In genomic region chr7:145224775-145225174, GRCh38 we compare ENCODE assay signal across 26 cellular contexts.
"Had no signal": no experiment of that assay in that cellular context is flagged by ENCODE, and none has a peak within 500 bp of the region (broad histone marks: within the 10 kb centered on the region; RNA-seq: fewer than 3 reads in every experiment).

No MANE protein-coding gene starts in this region.

- ATAC-seq: activated CD8-positive, alpha-beta T cell treated with anti-CD3 and anti-CD28 coated beads, Interleukin-2, amount 10 ng/mL, durations not matched to agents 7 days and 5 days; activated naive CD4-positive, alpha-beta T cell treated with anti-CD3 and anti-CD28 coated beads, Interleukin-2, amount 50 U/mL, for 72 hours; body of pancreas; Panc1 had no signal

- H3K27ac Mint-ChIP-seq: activated CD4-positive, alpha-beta T cell treated with anti-CD3 and anti-CD28 coated beads, Interleukin-2, amount 10 ng/mL, durations not matched to agents 24 days and 14 days; activated CD8-positive, alpha-beta T cell treated with anti-CD3 and anti-CD28 coated beads, Interleukin-2, amount 10 ng/mL, durations not matched to agents 7 days and 5 days; activated naive CD4-positive, alpha-beta T cell treated with anti-CD3 and anti-CD28 coated beads, Interleukin-2, amount 50 U/mL, for 72 hours; activated T-cell treated with anti-CD3 and anti-CD28 coated beads, Interleukin-2, amount 50 U/mL, for 24 hours; activated T-helper 2 cell treated with anti-CD3 and anti-CD28 coated beads, Interferon-gamma antibody, Interleukin-2, Interleukin-4, amounts not matched to agents 10 μg/mL and 5 μg/mL and 100 μg/mL, durations not matched to agents 14 hours and 24 hours and 36 hours had no signal

- H3K36me3 ChIP-seq: adrenal gland, breast epithelium, SJCRH30, WERI-Rb-1 had no signal

- H3K27me3 ChIP-seq: adrenal gland, body of pancreas, breast epithelium, SJCRH30 had no signal

- H3K4me1 Mint-ChIP-seq: activated CD4-positive, alpha-beta T cell treated with anti-CD3 and anti-CD28 coated beads, Interleukin-2, amount 10 ng/mL, durations not matched to agents 24 days and 14 days had no signal

- DNase-seq: activated CD4-positive, alpha-beta T cell treated with anti-CD3 and anti-CD28 coated beads, Interleukin-2, amount 10 ng/mL, durations not matched to agents 24 days and 14 days; activated CD4-positive, alpha-beta T cell treated with anti-CD3 and anti-CD28 coated beads, Interleukin-2, amount 50 U/mL, for 4 hours; activated CD8-positive, alpha-beta T cell treated with anti-CD3 and anti-CD28 coated beads, Interleukin-2, amount 10 ng/mL, durations not matched to agents 7 days and 5 days; activated gamma-delta T cell; activated naive CD4-positive, alpha-beta T cell treated with Interleukin-2 at 50 U/mL for 16 hours; activated T-cell treated with anti-CD3 and anti-CD28 coated beads, Interleukin-2, amount 50 U/mL, for 24 hours; adrenal gland; body of pancreas; Kasumi-1; MM.1S; MV-4-11; NCI-H1092; NCI-H1436 treated with DMSO at 0.1 percent for 48 hours; NCI-H187; NCI-H2081; NCI-H345; NCI-H524 treated with DMSO at 0.1 percent for 48 hours; SHP77; SJCRH30; T1000; WERI-Rb-1 had no signal

- H3K36me3 Mint-ChIP-seq: activated naive CD4-positive, alpha-beta T cell treated with anti-CD3 and anti-CD28 coated beads, Interleukin-2, amount 50 U/mL, for 72 hours had no signal

- H3K4me3 Mint-ChIP-seq: activated CD4-positive, alpha-beta T cell treated with anti-CD3 and anti-CD28 coated beads, Interleukin-2, amount 10 ng/mL, durations not matched to agents 24 days and 14 days; activated CD8-positive, alpha-beta T cell treated with anti-CD3 and anti-CD28 coated beads, Interleukin-2, amount 10 ng/mL, durations not matched to agents 7 days and 5 days; activated T-cell treated with anti-CD3 and anti-CD28 coated beads, Interleukin-2, amount 50 U/mL, for 24 hours had no signal

- H3K27ac ChIP-seq: adrenal gland, body of pancreas, breast epithelium, SJCRH30, SK-N-MC, WERI-Rb-1 had no signal

- H3K27me3 Mint-ChIP-seq: activated CD4-positive, alpha-beta T cell treated with anti-CD3 and anti-CD28 coated beads, Interleukin-2, amount 10 ng/mL, durations not matched to agents 24 days and 14 days; activated T-cell treated with anti-CD3 and anti-CD28 coated beads, Interleukin-2, amount 50 U/mL, for 24 hours had no signal

- H3K4me1 ChIP-seq: adrenal gland, body of pancreas, breast epithelium, SJCRH30 had no signal

- H3K9me3 ChIP-seq: adrenal gland, body of pancreas, SJCRH30 had no signal

- H3K9me3 Mint-ChIP-seq: activated naive CD4-positive, alpha-beta T cell treated with anti-CD3 and anti-CD28 coated beads, Interleukin-2, amount 50 U/mL, for 72 hours; activated T-cell treated with anti-CD3 and anti-CD28 coated beads, Interleukin-2, amount 50 U/mL, for 24 hours had no signal

- H3K4me3 ChIP-seq: adrenal gland, body of pancreas, breast epithelium, SJCRH30, SK-N-MC had no signal
